23 cellular contexts compared by ENCODE assay signal in the genomic region with DNA sequence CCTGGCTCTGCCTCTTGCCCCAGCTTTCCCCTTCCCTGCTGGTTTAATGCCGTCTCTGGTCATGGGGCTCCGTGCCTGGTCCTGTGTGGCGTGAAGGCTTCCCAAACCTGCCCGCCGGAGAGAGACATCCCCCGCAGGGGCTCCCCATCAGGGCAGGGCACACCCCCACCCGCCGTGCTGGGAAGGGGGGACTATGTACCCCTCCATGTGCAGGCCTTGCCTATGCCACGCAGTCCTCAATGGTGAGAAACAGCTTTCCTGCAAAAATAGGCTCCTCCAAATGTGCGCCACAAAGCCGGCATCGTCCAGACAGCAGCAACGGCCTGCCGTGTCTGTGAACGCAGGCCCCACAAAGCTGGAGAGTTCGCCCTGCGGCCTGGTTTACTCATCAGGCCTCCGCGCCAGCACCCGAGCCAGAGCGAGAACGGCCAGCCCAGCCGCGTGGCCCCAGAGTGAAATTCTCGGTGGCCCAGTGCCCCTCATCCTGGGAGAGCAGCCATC.
"Had no signal": no experiment of that assay in that cellular context is flagged by ENCODE, and none has a peak within 500 bp of the region (broad histone marks: within the 10 kb centered on the region; RNA-seq: fewer than 3 reads in every experiment).

No MANE protein-coding gene starts in this region.

- ATAC-seq: effector memory CD8-positive, alpha-beta T cell; gastroesophageal sphincter; left colon; psoas muscle; stimulated activated naive B cell treated with anti-CD40 and anti-IgM and Interleukin-4, amounts not matched to agents 10 μg/mL and 1 μg/mL and 100 μg/mL, for 72 hours; stimulated activated naive CD8-positive, alpha-beta T cell treated with anti-CD3 and anti-CD28 coated beads, Interleukin-15, amount 100 ng/mL, for 72 hours had no signal

- H3K27ac ChIP-seq: esophagus squamous epithelium, gastroesophageal sphincter, parathyroid adenoma, psoas muscle, right lobe of liver, thoracic aorta had no signal

- H3K9me3 Mint-ChIP-seq: central memory CD8-positive, alpha-beta T cell; dendritic cell treated with granulocyte-macrophage colony-stimulating factor and Interleukin-4, amounts not matched to agents 40 ng/mL and 50 ng/mL, for 4 days; effector memory CD8-positive, alpha-beta T cell; mesothelial cell of epicardium; nephron; stimulated activated naive B cell treated with anti-CD40 and anti-IgM and Interleukin-4, amounts not matched to agents 10 μg/mL and 1 μg/mL and 100 μg/mL, for 72 hours; stimulated activated naive CD8-positive, alpha-beta T cell treated with anti-CD3 and anti-CD28 coated beads, Interleukin-15, amount 100 ng/mL, for 72 hours had no signal

- H3K27ac Mint-ChIP-seq: dendritic cell treated with granulocyte-macrophage colony-stimulating factor and Interleukin-4, amounts not matched to agents 40 ng/mL and 50 ng/mL, for 4 days; effector memory CD8-positive, alpha-beta T cell; immature natural killer cell; mesothelial cell of epicardium; nephron; stimulated activated naive B cell treated with anti-CD40 and anti-IgM and Interleukin-4, amounts not matched to agents 10 μg/mL and 1 μg/mL and 100 μg/mL, for 72 hours; stimulated activated naive CD8-positive, alpha-beta T cell treated with anti-CD3 and anti-CD28 coated beads, Interleukin-15, amount 100 ng/mL, for 72 hours had no signal

- H3K36me3 Mint-ChIP-seq: immature natural killer cell; mesothelial cell of epicardium; stimulated activated naive B cell treated with anti-CD40 and anti-IgM and Interleukin-4, amounts not matched to agents 10 μg/mL and 1 μg/mL and 100 μg/mL, for 72 hours had no signal

- H3K27me3 ChIP-seq: esophagus squamous epithelium, right lobe of liver had no signal

- H3K27me3 Mint-ChIP-seq: central memory CD8-positive, alpha-beta T cell; dendritic cell treated with granulocyte-macrophage colony-stimulating factor and Interleukin-4, amounts not matched to agents 40 ng/mL and 50 ng/mL, for 4 days; effector memory CD8-positive, alpha-beta T cell; stimulated activated naive B cell treated with anti-CD40 and anti-IgM and Interleukin-4, amounts not matched to agents 10 μg/mL and 1 μg/mL and 100 μg/mL, for 72 hours; stimulated activated naive CD8-positive, alpha-beta T cell treated with anti-CD3 and anti-CD28 coated beads, Interleukin-15, amount 100 ng/mL, for 72 hours had no signal

- H3K4me3 Mint-ChIP-seq: central memory CD8-positive, alpha-beta T cell; dendritic cell treated with granulocyte-macrophage colony-stimulating factor and Interleukin-4, amounts not matched to agents 40 ng/mL and 50 ng/mL, for 4 days; effector memory CD8-positive, alpha-beta T cell; immature natural killer cell; mesothelial cell of epicardium; nephron; stimulated activated naive B cell treated with anti-CD40 and anti-IgM and Interleukin-4, amounts not matched to agents 10 μg/mL and 1 μg/mL and 100 μg/mL, for 72 hours; stimulated activated naive CD8-positive, alpha-beta T cell treated with anti-CD3 and anti-CD28 coated beads, Interleukin-15, amount 100 ng/mL, for 72 hours had no signal

- H3K36me3 ChIP-seq: esophagus squamous epithelium, gastroesophageal sphincter, right lobe of liver, thoracic aorta had no signal

- H3K4me1 ChIP-seq: esophagus squamous epithelium, gastroesophageal sphincter, parathyroid adenoma, psoas muscle, right lobe of liver had no signal

- H3K4me3 ChIP-seq: esophagus squamous epithelium, gastroesophageal sphincter, psoas muscle, right lobe of liver, thoracic aorta had no signal

- DNase-seq: effector memory CD8-positive, alpha-beta T cell; esophagus squamous epithelium; foreskin fibroblast; glutamatergic neuron; immature natural killer cell; left colon; occipital lobe; psoas muscle; retina; right lobe of liver; stimulated activated CD4-positive, alpha-beta T cell treated with anti-CD3 and anti-CD28 coated beads, Interleukin-15, amount 100 ng/mL, for 24 hours; stimulated activated CD4-positive, alpha-beta T cell treated with anti-CD3 and anti-CD28 coated beads, Interleukin-1b, Interleukin-23, amount 100 ng/mL, for 48 hours; stimulated activated CD4-positive, alpha-beta T cell treated with anti-CD3 and anti-CD28 coated beads, Interleukin-4, amount 100 ng/mL, for 24 hours; stimulated activated naive B cell treated with anti-CD40 and anti-IgM and Interleukin-4, amounts not matched to agents 10 μg/mL and 1 μg/mL and 100 μg/mL, for 72 hours; stimulated activated naive CD8-positive, alpha-beta T cell treated with anti-CD3 and anti-CD28 coated beads, Interleukin-15, amount 100 ng/mL, for 72 hours; trophoblast cell had no signal

- H3K4me1 Mint-ChIP-seq: central memory CD8-positive, alpha-beta T cell; immature natural killer cell; mesothelial cell of epicardium; nephron; stimulated activated naive B cell treated with anti-CD40 and anti-IgM and Interleukin-4, amounts not matched to agents 10 μg/mL and 1 μg/mL and 100 μg/mL, for 72 hours; stimulated activated naive CD8-positive, alpha-beta T cell treated with anti-CD3 and anti-CD28 coated beads, Interleukin-15, amount 100 ng/mL, for 72 hours had no signal

- H3K9me3 ChIP-seq: esophagus squamous epithelium, gastroesophageal sphincter, psoas muscle, right lobe of liver, thoracic aorta had no signal
